Comparison of ENCODE assay signal across 18 cellular contexts in the genomic region with DNA sequence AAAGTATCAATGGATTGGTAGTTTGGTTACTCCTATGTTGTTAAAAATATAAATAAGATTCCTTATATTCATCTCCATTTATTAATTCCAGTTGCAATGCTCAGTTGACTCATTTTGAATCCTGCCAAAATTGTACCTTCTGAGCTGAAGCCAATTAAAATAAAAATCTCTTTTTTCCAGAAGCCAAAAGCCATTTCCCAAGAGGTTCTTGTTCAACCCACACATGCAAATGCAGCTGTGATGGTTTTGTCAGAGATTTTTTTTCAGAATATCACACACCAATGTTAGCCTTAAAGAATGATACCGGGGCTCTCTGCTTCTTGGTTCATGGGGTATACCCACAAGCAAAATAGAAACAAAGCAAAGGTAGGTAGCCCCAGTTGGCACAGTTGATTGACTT.
DNase-seq lines count a peak whose midpoint lies in the region; ATAC-seq and TF ChIP-seq lines count a peak whose summit lies in the region.
"Had no signal": no experiment of that assay in that cellular context is flagged by ENCODE, and none has a peak within 500 bp of the region (broad histone marks: within the 10 kb centered on the region; RNA-seq: fewer than 3 reads in every experiment).

No MANE protein-coding gene starts in this region.

- no peaks in the 10 kb centered on the region for H3K4me1 ChIP-seq in OCI-LY7 (ENCODE audit: insufficient read depth, low read length, poor library complexity, severe bottlenecking)
- H3K4me1 ChIP-seq: BLaER1 treated with 17β-estradiol and CSF1 and Interleukin-3, amounts not matched to agents 10 nM and 100 nM had no signal

- no peak overlapping the region for H3K4me2 ChIP-seq in OCI-LY7 (ENCODE audit: low read length)
- H3K4me2 ChIP-seq: BLaER1 treated with 17β-estradiol and CSF1 and Interleukin-3, amounts not matched to agents 10 nM and 100 nM had no signal

- no peaks in the 10 kb centered on the region for H3K36me3 Mint-ChIP-seq in activated CD8-positive, alpha-beta T cell treated with anti-CD3 and anti-CD28 coated beads, Interleukin-2, amount 10 ng/mL, durations not matched to agents 7 days and 5 days (ENCODE audit: low read depth)
- H3K36me3 Mint-ChIP-seq: CD8-positive, alpha-beta memory T cell had no signal

- H3K9me2 ChIP-seq in OCI-LY7 (ENCODE audit: insufficient read depth, low read length): no peaks in the 10 kb centered on the region

- no peak overlapping the region for H2AFZ ChIP-seq in OCI-LY7 (ENCODE audit: low read length)

- CTCF ChIA-PET in activated CD8-positive, alpha-beta T cell treated with anti-CD3 and anti-CD28 coated beads, Interleukin-2, amount 10 ng/mL, durations not matched to agents 7 days and 5 days (lab: Charles Lee): no interaction called here
- CTCF ChIA-PET in OCI-LY7 (lab: Charles Lee; ENCODE audit: unreplicated experiment): no interaction called here

- DNase-seq in GM03348 (ENCODE audit: low spot score) (peak; percentile 33), NCI-H446 treated with DMSO at 0.1 percent for 48 hours (lab: John Stamatoyannopoulos, UW) (peak; percentile 60), fibroblast of peridontal ligament (ENCODE audit: extremely low read depth) (peak; percentile 79), stromal cell of bone marrow (ENCODE audit: low read depth) (peak; percentile 58), OCI-LY7 (ENCODE audit: low spot score) (no peak)
- DNase-seq in activated CD8-positive, alpha-beta T cell treated with anti-CD3 and anti-CD28 coated beads, Interleukin-2, amount 10 ng/mL, durations not matched to agents 7 days and 5 days: no peak
- DNase-seq: CD8-positive, alpha-beta memory T cell; DND-41; GOT3; NCI-H1436 treated with DMSO at 0.1 percent for 48 hours; NCI-H2081; NCI-H510A had no signal

- H3K4me3 Mint-ChIP-seq in activated CD8-positive, alpha-beta T cell treated with anti-CD3 and anti-CD28 coated beads, Interleukin-2, amount 10 ng/mL, durations not matched to agents 7 days and 5 days: no peak overlapping the region
- H3K4me3 Mint-ChIP-seq: CD8-positive, alpha-beta memory T cell had no signal

- H4K20me1 ChIP-seq in OCI-LY7 (ENCODE audit: insufficient read depth, low read length): no peaks in the 10 kb centered on the region
- H4K20me1 ChIP-seq: BLaER1 treated with 17β-estradiol and CSF1 and Interleukin-3, amounts not matched to agents 10 nM and 100 nM had no signal

- no peak for TF ChIP-seq CTCF in OCI-LY7 (conservative IDR thresholded peaks at IDR 0.05; ENCODE audit: low read length)

- H3K9me3 ChIP-seq in OCI-LY7 (ENCODE audit: low read length): no peaks in the 10 kb centered on the region
- H3K9me3 ChIP-seq: BLaER1 treated with 17β-estradiol and CSF1 and Interleukin-3, amounts not matched to agents 10 nM and 100 nM had no signal

- no peaks in the 10 kb centered on the region for H3K79me2 ChIP-seq in OCI-LY7 (ENCODE audit: insufficient read depth, low read depth, low read length)

- no peak for ATAC-seq in activated CD8-positive, alpha-beta T cell treated with anti-CD3 and anti-CD28 coated beads, Interleukin-2, amount 10 ng/mL, durations not matched to agents 7 days and 5 days
- ATAC-seq in GM21447 (IDR thresholded peaks at IDR 0.05; ENCODE audit: unreplicated experiment): no peak
- ATAC-seq: K562, Panc1, Right ventricle myocardium inferior had no signal

- no peaks in the 10 kb centered on the region for H3K4me1 Mint-ChIP-seq in activated CD8-positive, alpha-beta T cell treated with anti-CD3 and anti-CD28 coated beads, Interleukin-2, amount 10 ng/mL, durations not matched to agents 7 days and 5 days (ENCODE audit: low read depth)
- H3K4me1 Mint-ChIP-seq: CD8-positive, alpha-beta memory T cell had no signal

- H3K4me3 ChIP-seq in OCI-LY7 (ENCODE audit: low read depth, low read length, poor library complexity, severe bottlenecking): no peak overlapping the region
- H3K4me3 ChIP-seq: BLaER1 treated with 17β-estradiol and CSF1 and Interleukin-3, amounts not matched to agents 10 nM and 100 nM; K562; SK-N-MC had no signal

- H3K9me3 Mint-ChIP-seq in activated CD8-positive, alpha-beta T cell treated with anti-CD3 and anti-CD28 coated beads, Interleukin-2, amount 10 ng/mL, durations not matched to agents 7 days and 5 days (ENCODE audit: insufficient read depth): no peaks in the 10 kb centered on the region
- H3K9me3 Mint-ChIP-seq: CD8-positive, alpha-beta memory T cell had no signal

- POLR2A ChIA-PET in activated CD8-positive, alpha-beta T cell treated with anti-CD3 and anti-CD28 coated beads, Interleukin-2, amount 10 ng/mL, durations not matched to agents 7 days and 5 days (lab: Charles Lee): interaction anchor here (0.5 kb wide), 1 partner anchor 494 kb away, joined by 6 read pairs; no protein-coding TSS in a partner anchor
- POLR2A ChIA-PET in OCI-LY7 (lab: Charles Lee): interaction anchor here (0.7 kb wide), 1 partner anchor 13 kb away, joined by 3 read pairs; no protein-coding TSS in a partner anchor

- no peak overlapping the region for H3K27ac Mint-ChIP-seq in activated CD8-positive, alpha-beta T cell treated with anti-CD3 and anti-CD28 coated beads, Interleukin-2, amount 10 ng/mL, durations not matched to agents 7 days and 5 days
- H3K27ac Mint-ChIP-seq: CD8-positive, alpha-beta memory T cell had no signal

- no TSS peak for BruUV-seq in OCI-LY7 (replicated peaks; lab: Mats Ljungman, UMichigan)

- no peaks in the 10 kb centered on the region for H3K36me3 ChIP-seq in OCI-LY7 (ENCODE audit: insufficient read depth, low read length)
- H3K36me3 ChIP-seq: BLaER1 treated with 17β-estradiol and CSF1 and Interleukin-3, amounts not matched to agents 10 nM and 100 nM had no signal

- intact Hi-C loops in OCI-LY7 (cut with micrococcal nuclease; ENCODE audit: unreplicated experiment): no loop called here

- no peak overlapping the region for H3K27ac ChIP-seq in OCI-LY7 (ENCODE audit: low read depth, low read length, poor library complexity, severe bottlenecking)
- H3K27ac ChIP-seq: BLaER1 treated with 17β-estradiol and CSF1 and Interleukin-3, amounts not matched to agents 10 nM and 100 nM; SK-N-MC had no signal

- no peaks in the 10 kb centered on the region for H3K27me3 Mint-ChIP-seq in activated CD8-positive, alpha-beta T cell treated with anti-CD3 and anti-CD28 coated beads, Interleukin-2, amount 10 ng/mL, durations not matched to agents 7 days and 5 days (ENCODE audit: low read depth)

Comparison
In these comparisons a context has a peak if more than half of its experiments do, and no peak if none do; other contexts are left out.
1. DNase-seq: peak in GM03348 (single experiment), NCI-H446 treated with DMSO at 0.1 percent for 48 hours (single experiment), fibroblast of peridontal ligament (single experiment) and stromal cell of bone marrow (single experiment); none in activated CD8-positive, alpha-beta T cell treated with anti-CD3 and anti-CD28 coated beads, Interleukin-2, amount 10 ng/mL, durations not matched to agents 7 days and 5 days (single experiment) and OCI-LY7 (single experiment).